ENCODE assay signal across 8 cellular contexts in the genomic region with DNA sequence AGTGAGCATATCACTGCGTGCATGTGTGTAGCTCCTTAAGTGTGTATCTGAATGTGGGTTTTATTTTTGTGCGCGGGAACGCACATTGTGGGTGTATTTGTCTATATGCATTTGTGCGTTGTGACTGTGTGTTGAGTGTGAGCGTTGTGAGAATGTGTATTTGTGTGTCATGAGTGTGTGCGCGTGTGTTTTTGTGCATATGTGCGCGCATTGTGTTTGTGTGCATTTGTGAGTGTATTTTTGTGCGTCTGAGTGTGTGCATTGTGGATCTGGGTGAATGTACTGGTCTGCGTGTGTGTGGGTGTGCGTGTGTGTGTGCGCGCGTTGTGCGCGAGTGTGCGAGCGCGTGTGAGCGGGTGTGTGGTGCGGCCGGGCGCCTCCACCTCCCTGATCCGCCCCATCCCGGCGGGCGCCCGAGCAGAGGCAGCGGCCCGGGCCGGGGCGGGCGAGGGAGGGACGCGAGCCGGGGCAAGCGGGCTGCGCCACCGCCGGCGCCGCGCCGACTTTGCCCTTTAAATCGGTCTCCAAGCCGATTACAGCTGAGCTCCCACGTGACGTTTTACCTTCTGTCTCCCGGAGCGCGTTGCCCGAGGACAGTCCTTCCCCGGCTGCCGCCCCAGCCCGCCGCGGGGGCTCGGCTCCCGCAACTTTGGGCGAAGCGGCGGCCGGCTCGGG. TPM values are rescaled to one million over a fixed set of nuclear protein-coding genes. Genes with fewer than 3 reads are reported as not detected.
DNase-seq lines count a peak whose midpoint lies in the region; ATAC-seq and TF ChIP-seq lines count a peak whose summit lies in the region.

A gene with protein sequence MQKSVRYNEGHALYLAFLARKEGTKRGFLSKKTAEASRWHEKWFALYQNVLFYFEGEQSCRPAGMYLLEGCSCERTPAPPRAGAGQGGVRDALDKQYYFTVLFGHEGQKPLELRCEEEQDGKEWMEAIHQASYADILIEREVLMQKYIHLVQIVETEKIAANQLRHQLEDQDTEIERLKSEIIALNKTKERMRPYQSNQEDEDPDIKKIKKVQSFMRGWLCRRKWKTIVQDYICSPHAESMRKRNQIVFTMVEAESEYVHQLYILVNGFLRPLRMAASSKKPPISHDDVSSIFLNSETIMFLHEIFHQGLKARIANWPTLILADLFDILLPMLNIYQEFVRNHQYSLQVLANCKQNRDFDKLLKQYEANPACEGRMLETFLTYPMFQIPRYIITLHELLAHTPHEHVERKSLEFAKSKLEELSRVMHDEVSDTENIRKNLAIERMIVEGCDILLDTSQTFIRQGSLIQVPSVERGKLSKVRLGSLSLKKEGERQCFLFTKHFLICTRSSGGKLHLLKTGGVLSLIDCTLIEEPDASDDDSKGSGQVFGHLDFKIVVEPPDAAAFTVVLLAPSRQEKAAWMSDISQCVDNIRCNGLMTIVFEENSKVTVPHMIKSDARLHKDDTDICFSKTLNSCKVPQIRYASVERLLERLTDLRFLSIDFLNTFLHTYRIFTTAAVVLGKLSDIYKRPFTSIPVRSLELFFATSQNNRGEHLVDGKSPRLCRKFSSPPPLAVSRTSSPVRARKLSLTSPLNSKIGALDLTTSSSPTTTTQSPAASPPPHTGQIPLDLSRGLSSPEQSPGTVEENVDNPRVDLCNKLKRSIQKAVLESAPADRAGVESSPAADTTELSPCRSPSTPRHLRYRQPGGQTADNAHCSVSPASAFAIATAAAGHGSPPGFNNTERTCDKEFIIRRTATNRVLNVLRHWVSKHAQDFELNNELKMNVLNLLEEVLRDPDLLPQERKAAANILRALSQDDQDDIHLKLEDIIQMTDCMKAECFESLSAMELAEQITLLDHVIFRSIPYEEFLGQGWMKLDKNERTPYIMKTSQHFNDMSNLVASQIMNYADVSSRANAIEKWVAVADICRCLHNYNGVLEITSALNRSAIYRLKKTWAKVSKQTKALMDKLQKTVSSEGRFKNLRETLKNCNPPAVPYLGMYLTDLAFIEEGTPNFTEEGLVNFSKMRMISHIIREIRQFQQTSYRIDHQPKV (N-terminal part only) (plus strand): TSS at position 596 of the 675 bp plus-strand sequence. CDS start 376 bp downstream, outside the sequence.

- DNase-seq in DMS53 treated with DMSO at 0.1 percent for 48 hours (lab: John Stamatoyannopoulos, UW; ENCODE audit: unreplicated experiment) (peak; percentile 33), SW480 (ENCODE audit: low spot score) (peak; percentile 64), adrenal gland (peak in 4 of 7 donors; percentile 2 to 19 (median 18)), right cardiac atrium (peak; percentile 38 to 72 (median 61)), putamen (ENCODE audit: low spot score) (peak; percentile 33), NCI-H187 (lab: John Stamatoyannopoulos, UW) (no peak)

- H3K36me3 ChIP-seq in adrenal gland (replicated peaks in 1 of 2) = no peaks in the 10 kb centered on the region

- H3K27ac ChIP-seq in adrenal gland = peak within 1 kb of the TSS in 1 of 5 donors; percentile 71
- peak within 1 kb of the TSS; percentile 46 for H3K27ac ChIP-seq in right cardiac atrium (ENCODE audit: low read length)

- 11 to 83% (median 19%) methylated on average over 10 to 66 of the region's 66 CpGs for WGBS in adrenal gland, 4 donors
- WGBS in right cardiac atrium = 11% methylated on average over 66 of the region's 66 CpGs

- H3K4me1 ChIP-seq in adrenal gland (replicated peaks in 1 of 2) (peaks cover 0 to 4% of the 10 kb centered on the region in 2 donors), right cardiac atrium (ENCODE audit: control insufficient read depth, insufficient read depth, low read length) (peaks cover 4% of the 10 kb centered on the region)

- no peak for TF ChIP-seq CTCF in adrenal gland (IDR thresholded peaks at IDR 0.05)

- no peak for TF ChIP-seq POLR2A in adrenal gland (IDR thresholded peaks at IDR 0.05)

- intact Hi-C loops in adrenal gland (cut with DNase I) = no loop called here
- intact Hi-C loops in right cardiac atrium (cut with DNase I) = no loop called here

- peak within 1 kb of the TSS in 1 of 4 donors; percentile 57 for H3K4me3 ChIP-seq in adrenal gland
- H3K4me3 ChIP-seq in right cardiac atrium (ENCODE audit: low read length) = peak within 1 kb of the TSS; percentile 66

- H3K9me3 ChIP-seq in adrenal gland (replicated peaks in 1 of 3) (no peaks in the 10 kb centered on the region), right cardiac atrium (ENCODE audit: control insufficient read depth, low read length) (no peaks in the 10 kb centered on the region)

- peaks cover 23% of the 10 kb centered on the region for H3K27me3 ChIP-seq in adrenal gland
- peaks cover 2% of the 10 kb centered on the region for H3K27me3 ChIP-seq in right cardiac atrium (ENCODE audit: control insufficient read depth, insufficient read depth)

- ATAC-seq in right cardiac atrium (peak; percentile 56 to 62), GM19467 (IDR thresholded peaks at IDR 0.05; ENCODE audit: unreplicated experiment) (no peak), HG03469 (IDR thresholded peaks at IDR 0.05; ENCODE audit: unreplicated experiment) (no peak)

RNA-seq across cellular contexts. Expression of the gene that starts here (rescaled TPM):
- 1 to 10 TPM; 1.5 to 5.7 (median 2.6) TPM for total RNA-seq in adrenal gland
- 1 to 10 TPM; 1.6 to 2.5 (median 2.1) TPM for polyA plus RNA-seq in adrenal gland
- total RNA-seq in right cardiac atrium = 1 to 10 TPM; 3.0 to 5.0 (median 4.3) TPM
- polyA plus RNA-seq in right cardiac atrium = 2.7 TPM

Comparison
In these comparisons a context has a peak if more than half of its experiments do, and no peak if none do; other contexts are left out.
1. DNase-seq: peak in DMS53 treated with DMSO at 0.1 percent for 48 hours (single experiment), SW480 (single experiment), adrenal gland (4 of 7), right cardiac atrium (3 of 3) and putamen (single experiment); none in NCI-H187 (0 of 2).
2. ATAC-seq: peak in right cardiac atrium (2 of 2); none in GM19467 (single experiment) and HG03469 (single experiment).